Comparison of ENCODE assay signal across 8 cellular contexts in genomic region chr19:10797541-10798256, GRCh38.
A peak's percentile ranks its signal among the peaks of the same experiment; 100 is the strongest.
DNase-seq lines count a peak whose midpoint lies in the region; ATAC-seq and TF ChIP-seq lines count a peak whose summit lies in the region.

No MANE protein-coding gene starts in this region.

- DNase-seq in GM10266 (ENCODE audit: extremely low spot score) = peak; percentile 86
- peak; percentile 85 to 90 for DNase-seq in activated CD4-positive, alpha-beta T cell treated with anti-CD3 and anti-CD28 coated beads for 4 hours
- peak; percentile 15 to 42 for DNase-seq in cardiac fibroblast (ENCODE audit: low read depth in 2 of 2)
- peak; percentile 82 to 85 for DNase-seq in stimulated activated CD4-positive, alpha-beta T cell treated with anti-CD3 and anti-CD28 coated beads, Interleukin-15, amount 100 ng/mL, for 48 hours (ENCODE audit: low read depth in 2 of 2)
- no peak for DNase-seq in NCI-H1048 (lab: John Stamatoyannopoulos, UW)

- TF ChIP-seq CTCF in GM10266 (IDR thresholded peaks at IDR 0.05; ENCODE audit: control insufficient read depth, insufficient read depth, low read depth, missing control alignments) = no peak
- no peak for TF ChIP-seq CTCF in cardiac fibroblast (IDR thresholded peaks at IDR 0.05; ENCODE audit: low read depth, low read length)

- H3K4me3 ChIP-seq in cardiac fibroblast (replicated peaks in 1 of 2; ENCODE audit: low read depth in 2 of 2, low read length in 2 of 2) = no peak overlapping the region

- ATAC-seq in GM21423 (IDR thresholded peaks at IDR 0.05; ENCODE audit: unreplicated experiment) (no peak), HG03354 (IDR thresholded peaks at IDR 0.05; ENCODE audit: poor library complexity, severe bottlenecking, unreplicated experiment) (no peak), GM21515 (IDR thresholded peaks at IDR 0.05; ENCODE audit: unreplicated experiment) (no peak)
